Comparison of ENCODE assay signal across 13 cellular contexts in the genomic region with DNA sequence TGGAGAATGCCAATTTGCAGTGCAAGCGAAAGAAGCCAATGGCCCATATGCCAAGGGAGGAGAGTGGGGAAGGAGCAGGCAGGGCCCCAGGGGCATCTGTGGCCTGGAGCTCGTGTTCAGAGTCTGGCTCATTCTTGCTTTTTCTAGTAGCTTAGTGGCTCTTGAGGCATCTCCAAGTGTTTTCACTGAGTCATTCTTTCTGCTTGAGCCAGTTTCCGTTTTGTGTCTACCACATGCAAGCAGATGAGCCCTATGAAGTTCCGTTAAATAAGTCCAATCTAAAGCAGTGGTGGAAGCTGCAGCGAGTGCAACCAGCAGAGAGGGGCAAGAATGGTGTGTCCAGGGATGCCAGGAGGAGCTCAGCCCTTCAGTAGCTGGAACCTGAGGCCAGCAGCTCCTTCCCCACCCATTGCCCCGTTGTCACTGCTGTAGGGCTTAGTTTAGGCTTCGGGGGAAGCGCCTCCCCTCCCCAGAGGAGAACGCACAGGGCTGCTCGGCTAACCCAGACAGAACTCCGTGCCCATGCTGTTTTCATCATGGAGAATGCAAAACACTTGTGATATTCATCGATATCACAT. TPM values are rescaled to one million over a fixed set of nuclear protein-coding genes. Genes with fewer than 3 reads are reported as not detected.
DNase-seq lines count a peak whose midpoint lies in the region; ATAC-seq lines count a peak whose summit lies in the region.
"Had no signal": no experiment of that assay in that cellular context is flagged by ENCODE, and none has a peak within 500 bp of the region (broad histone marks: within the 10 kb centered on the region; RNA-seq: fewer than 3 reads in every experiment).

No MANE protein-coding gene starts in this region.

- no peaks in the 10 kb centered on the region for H3K9me3 ChIP-seq in right cardiac atrium (ENCODE audit: control insufficient read depth, low read length)
- H3K9me3 ChIP-seq: testis had no signal

- DNase-seq in AG08395 (ENCODE audit: low spot score) (peak; percentile 89), GM04504 (ENCODE audit: low read depth) (peak; percentile 89), T1000 (lab: John Stamatoyannopoulos, UW) (peak; percentile 63), right cardiac atrium (peak in 2 of 3 donors; percentile 38 to 65), NCI-H2196 treated with DMSO at 0.1 percent for 48 hours (lab: John Stamatoyannopoulos, UW; ENCODE audit: unreplicated experiment) (no peak), NCI-H226 (no peak)
- DNase-seq: activated naive CD4-positive, alpha-beta T cell treated with anti-CD3 and anti-CD28 coated beads for 36 hours; NCI-H1694 treated with DMSO at 0.1 percent for 48 hours; stimulated activated CD4-positive, alpha-beta T cell treated with anti-CD3 and anti-CD28 coated beads, Interleukin-4, amount 100 ng/mL, for 24 hours; testis had no signal

- no peak overlapping the region for H3K4me3 ChIP-seq in right cardiac atrium (ENCODE audit: low read length)
- H3K4me3 ChIP-seq: testis had no signal

- 69% methylated on average over 12 of the region's 12 CpGs for WGBS in right cardiac atrium

- no peak overlapping the region for H3K27ac ChIP-seq in right cardiac atrium (ENCODE audit: low read length)
- H3K27ac ChIP-seq: testis had no signal

- peak; percentile 53 to 69 for ATAC-seq in right cardiac atrium
- ATAC-seq in HG03439 (IDR thresholded peaks at IDR 0.05; ENCODE audit: unreplicated experiment): no peak
- ATAC-seq in GM18858 (IDR thresholded peaks at IDR 0.05; ENCODE audit: unreplicated experiment): no peak
- ATAC-seq: HCT116 had no signal

- H3K27me3 ChIP-seq in right cardiac atrium (ENCODE audit: control insufficient read depth, insufficient read depth): no peaks in the 10 kb centered on the region
- H3K27me3 ChIP-seq: testis had no signal

- intact Hi-C loops in right cardiac atrium (cut with DNase I): no loop called here

- peaks cover 2% of the 10 kb centered on the region for H3K4me1 ChIP-seq in right cardiac atrium (ENCODE audit: control insufficient read depth, insufficient read depth, low read length)
- H3K4me1 ChIP-seq: testis had no signal

RNA-seq across cellular contexts. Expression of a gene that starts 57.4 kb away (rescaled TPM):
- total RNA-seq in right cardiac atrium: 1 to 10 TPM; 4.4 to 9.7 (median 7.7) TPM
- 8.5 TPM for polyA plus RNA-seq in right cardiac atrium
- total RNA-seq: activated naive CD4-positive, alpha-beta T cell treated with anti-CD3 and anti-CD28 coated beads for 36 hours had no signal

Comparison
In these comparisons a context has a peak if more than half of its experiments do, and no peak if none do; other contexts are left out.
1. DNase-seq: peak in AG08395 (single experiment), GM04504 (single experiment), T1000 (single experiment) and right cardiac atrium (2 of 3); none in NCI-H2196 treated with DMSO at 0.1 percent for 48 hours (single experiment) and NCI-H226 (single experiment).
2. ATAC-seq: peak in right cardiac atrium (2 of 2); none in HG03439 (single experiment) and GM18858 (single experiment).